21 cellular contexts compared by ENCODE assay signal in genomic region chr18:66826211-66826610, GRCh38.
"Had no signal": no experiment of that assay in that cellular context is flagged by ENCODE, and none has a peak within 500 bp of the region (broad histone marks: within the 10 kb centered on the region; RNA-seq: fewer than 3 reads in every experiment).

No MANE protein-coding gene starts in this region.

- DNase-seq: activated CD4-positive, alpha-beta memory T cell treated with anti-CD3 and anti-CD28 coated beads, Interleukin-2, amount 10 ng/mL, durations not matched to agents 7 days and 5 days; activated gamma-delta T cell treated with Interleukin-2 at 50 U/mL for 16 hours; activated naive CD8-positive, alpha-beta T cell treated with anti-CD3 and anti-CD28 coated beads, Interleukin-2, amount 10 ng/mL, durations not matched to agents 7 days and 5 days; activated T-cell treated with anti-CD3 and anti-CD28 coated beads, Interleukin-2, amount 50 U/mL, for 48 hours; anterior cingulate cortex; esophagus squamous epithelium; foreskin keratinocyte; heart left ventricle; left lung; mucosa of descending colon; naive thymus-derived CD8-positive, alpha-beta T cell; posterior cingulate gyrus; small intestine; T1000 had no signal

- H3K9me3 ChIP-seq: breast epithelium, esophagus squamous epithelium, left lung, mucosa of descending colon, neutrophil, right atrium auricular region, tibial nerve had no signal

- H3K27me3 ChIP-seq: breast epithelium, esophagus squamous epithelium, foreskin keratinocyte, heart left ventricle, left lung, neutrophil, right atrium auricular region, tibial nerve had no signal

- H3K36me3 ChIP-seq: breast epithelium, esophagus squamous epithelium, heart left ventricle, left lung, neutrophil, right atrium auricular region, tibial nerve had no signal

- H3K4me1 ChIP-seq: breast epithelium, esophagus squamous epithelium, foreskin keratinocyte, heart left ventricle, left lung, right atrium auricular region, tibial nerve had no signal

- FAIRE-seq: endometrium, islet of Langerhans, small intestine had no signal

- ATAC-seq: foreskin keratinocyte; heart left ventricle; left lung; mucosa of descending colon; naive thymus-derived CD8-positive, alpha-beta T cell had no signal

- H3K27me3 Mint-ChIP-seq: activated CD4-positive, alpha-beta memory T cell treated with anti-CD3 and anti-CD28 coated beads, Interleukin-2, amount 10 ng/mL, durations not matched to agents 7 days and 5 days; activated naive CD8-positive, alpha-beta T cell treated with anti-CD3 and anti-CD28 coated beads, Interleukin-2, amount 10 ng/mL, durations not matched to agents 7 days and 5 days; naive thymus-derived CD8-positive, alpha-beta T cell had no signal

- H3K4me3 Mint-ChIP-seq: activated CD4-positive, alpha-beta memory T cell treated with anti-CD3 and anti-CD28 coated beads, Interleukin-2, amount 10 ng/mL, durations not matched to agents 7 days and 5 days; activated naive CD8-positive, alpha-beta T cell treated with anti-CD3 and anti-CD28 coated beads, Interleukin-2, amount 10 ng/mL, durations not matched to agents 7 days and 5 days; naive thymus-derived CD8-positive, alpha-beta T cell had no signal

- H3K27ac ChIP-seq: breast epithelium, esophagus squamous epithelium, foreskin keratinocyte, heart left ventricle, left lung, neutrophil, right atrium auricular region, tibial nerve, VCaP had no signal

- H3K4me1 Mint-ChIP-seq: activated CD4-positive, alpha-beta memory T cell treated with anti-CD3 and anti-CD28 coated beads, Interleukin-2, amount 10 ng/mL, durations not matched to agents 7 days and 5 days; activated naive CD8-positive, alpha-beta T cell treated with anti-CD3 and anti-CD28 coated beads, Interleukin-2, amount 10 ng/mL, durations not matched to agents 7 days and 5 days; naive thymus-derived CD8-positive, alpha-beta T cell had no signal

- H3K4me3 ChIP-seq: breast epithelium, esophagus squamous epithelium, heart left ventricle, left lung, mucosa of descending colon, right atrium auricular region, tibial nerve had no signal

- H3K9me3 Mint-ChIP-seq: activated CD4-positive, alpha-beta memory T cell treated with anti-CD3 and anti-CD28 coated beads, Interleukin-2, amount 10 ng/mL, durations not matched to agents 7 days and 5 days had no signal

- H3K36me3 Mint-ChIP-seq: activated naive CD8-positive, alpha-beta T cell treated with anti-CD3 and anti-CD28 coated beads, Interleukin-2, amount 10 ng/mL, durations not matched to agents 7 days and 5 days; naive thymus-derived CD8-positive, alpha-beta T cell had no signal

- H3K27ac Mint-ChIP-seq: activated CD4-positive, alpha-beta memory T cell treated with anti-CD3 and anti-CD28 coated beads, Interleukin-2, amount 10 ng/mL, durations not matched to agents 7 days and 5 days; activated naive CD8-positive, alpha-beta T cell treated with anti-CD3 and anti-CD28 coated beads, Interleukin-2, amount 10 ng/mL, durations not matched to agents 7 days and 5 days; naive thymus-derived CD8-positive, alpha-beta T cell had no signal
